Comparison of ENCODE assay signal across 11 cellular contexts in the genomic region with DNA sequence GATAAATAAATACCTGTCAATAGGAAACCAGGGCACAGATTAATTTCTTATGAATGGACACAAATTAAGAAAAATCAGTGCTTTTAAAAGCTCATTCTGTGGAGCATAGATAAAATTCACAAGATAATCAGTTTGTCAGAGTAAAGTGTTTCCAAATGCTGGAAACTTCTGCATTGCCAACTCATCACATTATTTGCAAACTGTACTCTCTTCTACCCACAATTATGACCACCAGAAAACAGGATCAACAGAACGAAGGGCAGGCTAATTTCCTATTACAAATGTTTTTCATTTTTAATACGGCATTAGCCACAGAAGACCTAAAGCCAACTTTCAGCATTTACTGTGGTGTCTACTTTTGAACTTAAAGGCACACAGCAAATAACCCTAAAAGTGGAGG. TPM values are rescaled to one million over a fixed set of nuclear protein-coding genes. Genes with fewer than 3 reads are reported as not detected.
DNase-seq lines count a peak whose midpoint lies in the region; ATAC-seq, FAIRE-seq and TF ChIP-seq lines count a peak whose summit lies in the region.
"Had no signal": no experiment of that assay in that cellular context is flagged by ENCODE, and none has a peak within 500 bp of the region (broad histone marks: within the 10 kb centered on the region; RNA-seq: fewer than 3 reads in every experiment).

No MANE protein-coding gene starts in this region.

- H3K36me3 Mint-ChIP-seq in activated CD4-positive, alpha-beta T cell treated with anti-CD3 and anti-CD28 coated beads, Interleukin-2, amount 10 ng/mL, durations not matched to agents 24 days and 14 days (ENCODE audit: low read depth): peaks cover 6% of the 10 kb centered on the region
- H3K36me3 Mint-ChIP-seq in activated CD4-positive, alpha-beta T cell treated with anti-CD3 and anti-CD28 coated beads, Interleukin-2, amount 10 ng/mL, durations not matched to agents 7 days and 5 days (ENCODE audit: low read depth): peaks cover 16% of the 10 kb centered on the region
- H3K36me3 Mint-ChIP-seq in brain: peaks cover 24% of the 10 kb centered on the region
- no peaks in the 10 kb centered on the region for H3K36me3 Mint-ChIP-seq in naive thymus-derived CD8-positive, alpha-beta T cell

- no peak for DNase-seq in activated CD4-positive, alpha-beta T cell treated with anti-CD3 and anti-CD28 coated beads, Interleukin-2, amount 10 ng/mL, durations not matched to agents 24 days and 14 days
- DNase-seq in activated CD4-positive, alpha-beta T cell treated with anti-CD3 and anti-CD28 coated beads, Interleukin-2, amount 10 ng/mL, durations not matched to agents 7 days and 5 days: no peak
- DNase-seq in right lobe of liver (no peak), transverse colon (no peak), HTR-8/SVneo (ENCODE audit: insufficient read length, low spot score) (no peak), NCI-H1048 (lab: John Stamatoyannopoulos, UW) (no peak)
- no peak for DNase-seq in naive thymus-derived CD8-positive, alpha-beta T cell
- DNase-seq: 8988T, caudate nucleus, NCI-H2107 had no signal

- TF ChIP-seq CTCF in brain (conservative IDR thresholded peaks at IDR 0.05) (no peak), right lobe of liver (IDR thresholded peaks at IDR 0.05) (no peak), transverse colon (IDR thresholded peaks at IDR 0.05) (no peak)

- no peak for TF ChIP-seq EP300 in transverse colon (IDR thresholded peaks at IDR 0.05; ENCODE audit: low read depth)

- H3K36me3 ChIP-seq in right lobe of liver (no peaks in the 10 kb centered on the region), transverse colon (no peaks in the 10 kb centered on the region)

- FAIRE-seq in HTR-8/SVneo (lab: Jason Lieb, UNC): no peak

- H3K4me1 ChIP-seq in right lobe of liver: peaks cover 0 to 34% (median 15%) of the 10 kb centered on the region in 4 donors
- peaks cover 0 to 41% (median 27%) of the 10 kb centered on the region in 4 donors for H3K4me1 ChIP-seq in transverse colon

- no peaks in the 10 kb centered on the region for H3K9me3 ChIP-seq in right lobe of liver
- no peaks in the 10 kb centered on the region for H3K9me3 ChIP-seq in transverse colon

- POLR2A ChIA-PET in activated CD4-positive, alpha-beta T cell treated with anti-CD3 and anti-CD28 coated beads, Interleukin-2, amount 10 ng/mL, durations not matched to agents 7 days and 5 days (lab: Charles Lee): no interaction called here
- POLR2A ChIA-PET in naive thymus-derived CD8-positive, alpha-beta T cell (lab: Charles Lee): no interaction called here

- H3K27me3 Mint-ChIP-seq in activated CD4-positive, alpha-beta T cell treated with anti-CD3 and anti-CD28 coated beads, Interleukin-2, amount 10 ng/mL, durations not matched to agents 24 days and 14 days: no peaks in the 10 kb centered on the region
- H3K27me3 Mint-ChIP-seq in activated CD4-positive, alpha-beta T cell treated with anti-CD3 and anti-CD28 coated beads, Interleukin-2, amount 10 ng/mL, durations not matched to agents 7 days and 5 days: no peaks in the 10 kb centered on the region
- peaks cover 8% of the 10 kb centered on the region for H3K27me3 Mint-ChIP-seq in brain
- H3K27me3 Mint-ChIP-seq in naive thymus-derived CD8-positive, alpha-beta T cell: no peaks in the 10 kb centered on the region

- in situ Hi-C loops in transverse colon (cut with MboI; ENCODE audit: low pct_ligation_motif_present in 1 of 4, low pct_unique_long_range_greater_than_20kb in 1 of 4, low sequenced_read_pairs in 3 of 4): loop anchor here in 1 of 4 donors (25.0 kb wide), 1 partner anchor 131 kb away; no protein-coding TSS in a partner anchor

- H3K27ac ChIP-seq in right lobe of liver (peak overlapping the region; percentile 91 to 99 (median 98)), transverse colon (peak overlapping the region; percentile 93 to 96 (median 94))

- H3K4me3 ChIP-seq in right lobe of liver: peak overlapping the region; percentile 32 to 74 (median 73)
- peak overlapping the region in 3 of 4 donors; percentile 46 to 78 (median 65) for H3K4me3 ChIP-seq in transverse colon

- ATAC-seq in right lobe of liver: no peak
- no peak for ATAC-seq in naive thymus-derived CD8-positive, alpha-beta T cell

- no peak for TF ChIP-seq POLR2A in right lobe of liver (IDR thresholded peaks at IDR 0.05)
- TF ChIP-seq POLR2A in transverse colon (IDR thresholded peaks at IDR 0.05): no peak

- H3K27ac Mint-ChIP-seq in activated CD4-positive, alpha-beta T cell treated with anti-CD3 and anti-CD28 coated beads, Interleukin-2, amount 10 ng/mL, durations not matched to agents 24 days and 14 days: no peak overlapping the region
- no peak overlapping the region for H3K27ac Mint-ChIP-seq in activated CD4-positive, alpha-beta T cell treated with anti-CD3 and anti-CD28 coated beads, Interleukin-2, amount 10 ng/mL, durations not matched to agents 7 days and 5 days
- H3K27ac Mint-ChIP-seq in brain: peak overlapping the region in 4 of 5 experiments; percentile 59 to 98 (median 76)
- H3K27ac Mint-ChIP-seq in naive thymus-derived CD8-positive, alpha-beta T cell: peak overlapping the region in 4 of 10 donors; percentile 25 to 98 (median 49)

- H3K27me3 ChIP-seq in right lobe of liver: no peaks in the 10 kb centered on the region
- H3K27me3 ChIP-seq in transverse colon: no peaks in the 10 kb centered on the region

- H3K4me3 Mint-ChIP-seq in activated CD4-positive, alpha-beta T cell treated with anti-CD3 and anti-CD28 coated beads, Interleukin-2, amount 10 ng/mL, durations not matched to agents 24 days and 14 days: peak overlapping the region; percentile 13
- no peak overlapping the region for H3K4me3 Mint-ChIP-seq in activated CD4-positive, alpha-beta T cell treated with anti-CD3 and anti-CD28 coated beads, Interleukin-2, amount 10 ng/mL, durations not matched to agents 7 days and 5 days
- peak overlapping the region; percentile 81 to 91 (median 84) for H3K4me3 Mint-ChIP-seq in brain
- H3K4me3 Mint-ChIP-seq in naive thymus-derived CD8-positive, alpha-beta T cell: peak overlapping the region in 4 of 10 donors; percentile 20 to 54 (median 36)

- CTCF ChIA-PET in activated CD4-positive, alpha-beta T cell treated with anti-CD3 and anti-CD28 coated beads, Interleukin-2, amount 10 ng/mL, durations not matched to agents 7 days and 5 days (lab: Charles Lee): no interaction called here

- H3K9me3 Mint-ChIP-seq in activated CD4-positive, alpha-beta T cell treated with anti-CD3 and anti-CD28 coated beads, Interleukin-2, amount 10 ng/mL, durations not matched to agents 24 days and 14 days: no peaks in the 10 kb centered on the region
- no peaks in the 10 kb centered on the region for H3K9me3 Mint-ChIP-seq in activated CD4-positive, alpha-beta T cell treated with anti-CD3 and anti-CD28 coated beads, Interleukin-2, amount 10 ng/mL, durations not matched to agents 7 days and 5 days
- H3K9me3 Mint-ChIP-seq in brain: peaks cover 0 to 11% (median 2%) of the 10 kb centered on the region in 5 experiments
- no peaks in the 10 kb centered on the region for H3K9me3 Mint-ChIP-seq in naive thymus-derived CD8-positive, alpha-beta T cell

- 15% methylated on average over 2 of the region's 2 CpGs for WGBS in right lobe of liver (ENCODE audit: insufficient coverage, low coverage, low lambda C conversion rate, missing lambda C conversion rate)
- 40 to 56% methylated on average over 2 of the region's 2 CpGs for WGBS in transverse colon (ENCODE audit: low coverage in 1 of 2), 2 donors

- H3K4me1 Mint-ChIP-seq in activated CD4-positive, alpha-beta T cell treated with anti-CD3 and anti-CD28 coated beads, Interleukin-2, amount 10 ng/mL, durations not matched to agents 24 days and 14 days: peaks cover 49% of the 10 kb centered on the region
- H3K4me1 Mint-ChIP-seq in activated CD4-positive, alpha-beta T cell treated with anti-CD3 and anti-CD28 coated beads, Interleukin-2, amount 10 ng/mL, durations not matched to agents 7 days and 5 days: peaks cover 75% of the 10 kb centered on the region
- peaks cover 76% of the 10 kb centered on the region for H3K4me1 Mint-ChIP-seq in brain
- peaks cover 14 to 71% (median 59%) of the 10 kb centered on the region in 4 donors for H3K4me1 Mint-ChIP-seq in naive thymus-derived CD8-positive, alpha-beta T cell

- intact Hi-C loops in activated CD4-positive, alpha-beta T cell treated with anti-CD3 and anti-CD28 coated beads, Interleukin-2, amount 10 ng/mL, durations not matched to agents 24 days and 14 days (cut with micrococcal nuclease): loop anchor here (5.0 to 10.0 kb wide), 4 partner anchors 76 to 671 kb away; a partner anchor contains a TSS
- intact Hi-C loops in right lobe of liver (cut with DNase I): loop anchor here (10.0 kb wide), 3 partner anchors 49 to 129 kb away; no protein-coding TSS in a partner anchor
- intact Hi-C loops in transverse colon (cut with DNase I; ENCODE audit: low total_unique reads): loop anchor here (10.0 kb wide), 1 partner anchor 579 kb away; no protein-coding TSS in a partner anchor

RNA-seq across cellular contexts. Expression of a gene that starts 6.0 kb away (rescaled TPM):
- 4.7 and 4.8 TPM in 2 replicates for total RNA-seq in activated CD4-positive, alpha-beta T cell treated with anti-CD3 and anti-CD28 coated beads, Interleukin-2, amount 10 ng/mL, durations not matched to agents 24 days and 14 days
- 1 to 10 TPM; 6.6 to 6.9 TPM for total RNA-seq in activated CD4-positive, alpha-beta T cell treated with anti-CD3 and anti-CD28 coated beads, Interleukin-2, amount 10 ng/mL, durations not matched to agents 7 days and 5 days
- polyA plus RNA-seq in brain (ENCODE audit: insufficient read depth, low read depth, low replicate concordance): 2.0 TPM
- 10 to 100 TPM in 5 of 6 experiments, 1 to 10 TPM in 1; 9.0 to 24.4 (median 15.8) TPM for total RNA-seq in right lobe of liver
- 10 to 100 TPM in 3 of 4 donors, 1 to 10 TPM in 1; 6.2 to 20.9 (median 12.8) TPM for total RNA-seq in transverse colon
- 10 to 100 TPM; 11.4 to 14.0 TPM for total RNA-seq in naive thymus-derived CD8-positive, alpha-beta T cell
- under 1 TPM; 0.51 to 0.84 (median 0.64) TPM for polyA plus RNA-seq in naive thymus-derived CD8-positive, alpha-beta T cell

RNA-seq across cellular contexts. Expression of a gene that starts 42.2 kb away (rescaled TPM):
- 41.3 and 44.7 TPM in 2 replicates for total RNA-seq in activated CD4-positive, alpha-beta T cell treated with anti-CD3 and anti-CD28 coated beads, Interleukin-2, amount 10 ng/mL, durations not matched to agents 24 days and 14 days
- total RNA-seq in activated CD4-positive, alpha-beta T cell treated with anti-CD3 and anti-CD28 coated beads, Interleukin-2, amount 10 ng/mL, durations not matched to agents 7 days and 5 days: 10 to 100 TPM; 35.5 to 45.9 TPM
- 18.1 TPM for polyA plus RNA-seq in brain (ENCODE audit: insufficient read depth, low read depth, low replicate concordance)
- total RNA-seq in right lobe of liver (10 to 100 TPM; 14.7 to 25.3 (median 21.0) TPM), transverse colon (10 to 100 TPM; 11.9 to 47.5 (median 22.5) TPM)
- 10 to 100 TPM; 53.5 to 55.6 TPM for total RNA-seq in naive thymus-derived CD8-positive, alpha-beta T cell
- polyA plus RNA-seq in naive thymus-derived CD8-positive, alpha-beta T cell: 10 to 100 TPM; 13.7 to 20.4 (median 14.8) TPM

Comparison
In these comparisons a context has a peak if more than half of its experiments do, and no peak if none do; other contexts are left out.
1. H3K27ac Mint-ChIP-seq: peak in brain (4 of 5); none in activated CD4-positive, alpha-beta T cell treated with anti-CD3 and anti-CD28 coated beads, Interleukin-2, amount 10 ng/mL, durations not matched to agents 24 days and 14 days (single experiment) and activated CD4-positive, alpha-beta T cell treated with anti-CD3 and anti-CD28 coated beads, Interleukin-2, amount 10 ng/mL, durations not matched to agents 7 days and 5 days (single experiment).